Comparison of ENCODE assay signal across 20 cellular contexts in the genomic region with DNA sequence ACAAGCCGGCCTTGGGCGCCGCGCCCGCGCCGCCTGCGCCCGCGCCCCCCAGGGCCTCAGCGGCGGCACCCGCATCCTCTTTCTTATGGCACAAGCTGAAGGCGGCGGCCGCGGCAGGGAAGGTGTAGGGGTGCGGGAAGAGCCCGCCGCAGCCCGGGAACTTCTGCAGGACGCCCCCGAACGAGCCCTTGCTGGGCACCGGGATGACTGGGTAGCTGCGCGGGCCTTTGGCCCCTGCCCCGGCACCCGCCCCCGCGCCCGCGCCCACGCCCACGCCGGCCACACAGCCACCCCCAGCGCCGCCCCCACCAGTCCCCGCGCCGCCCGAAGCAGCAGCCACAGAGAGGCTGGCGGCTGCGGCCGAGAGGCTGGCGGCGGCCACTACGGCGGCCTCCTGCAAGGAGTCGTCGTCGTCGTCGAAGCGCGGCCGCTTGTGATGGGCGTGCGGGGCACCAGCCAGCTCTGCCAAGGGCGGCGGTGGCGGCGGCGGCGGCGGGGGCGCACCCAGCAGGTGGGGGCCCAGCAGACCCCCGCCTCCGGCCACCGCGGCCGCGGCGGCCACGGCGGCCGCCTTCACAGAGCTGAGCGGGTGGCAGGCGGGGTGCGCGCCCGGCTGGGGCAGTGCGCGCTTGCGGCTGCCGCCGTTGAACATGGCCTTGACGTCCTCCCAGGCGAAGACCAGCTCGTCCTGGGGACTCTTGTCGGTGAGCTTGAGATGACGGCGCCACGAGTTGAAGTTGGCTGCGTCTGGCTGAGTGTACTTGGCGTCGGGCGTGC. TPM values are rescaled to one million over a fixed set of nuclear protein-coding genes. Genes with fewer than 3 reads are reported as not detected.
DNase-seq lines count a peak whose midpoint lies in the region; ATAC-seq, FAIRE-seq and TF ChIP-seq lines count a peak whose summit lies in the region.
"Had no signal": no experiment of that assay in that cellular context is flagged by ENCODE, and none has a peak within 500 bp of the region (broad histone marks: within the 10 kb centered on the region; RNA-seq: fewer than 3 reads in every experiment).

No MANE protein-coding gene starts in this region.

- ATAC-seq in left ventricle myocardium superior (no peak), HG02678 (IDR thresholded peaks at IDR 0.05; ENCODE audit: unreplicated experiment) (no peak)
- ATAC-seq in activated CD8-positive, alpha-beta T cell treated with anti-CD3 and anti-CD28 coated beads for 36 hours: no peak

- peaks cover 3% of the 10 kb centered on the region for H3K9me3 Mint-ChIP-seq in activated CD8-positive, alpha-beta T cell treated with anti-CD3 and anti-CD28 coated beads for 36 hours
- peaks cover 5% of the 10 kb centered on the region for H3K9me3 Mint-ChIP-seq in type B pancreatic cell

- peaks cover 71% of the 10 kb centered on the region for H3K27me3 Mint-ChIP-seq in activated CD8-positive, alpha-beta T cell treated with anti-CD3 and anti-CD28 coated beads for 36 hours
- H3K27me3 Mint-ChIP-seq in type B pancreatic cell: peaks cover 81% of the 10 kb centered on the region

- no peak overlapping the region for H3K27ac ChIP-seq in cardiac muscle cell
- H3K27ac ChIP-seq: colonic mucosa had no signal

- POLR2A ChIA-PET in activated CD8-positive, alpha-beta T cell treated with anti-CD3 and anti-CD28 coated beads for 36 hours (lab: Charles Lee): no interaction called here

- intact Hi-C loops in left ventricle myocardium superior (cut with micrococcal nuclease) (no loop called here), head of caudate nucleus (cut with DNase I) (no loop called here)
- intact Hi-C loops in activated CD8-positive, alpha-beta T cell treated with anti-CD3 and anti-CD28 coated beads for 36 hours (cut with micrococcal nuclease): no loop called here

- no peaks in the 10 kb centered on the region for H3K9me3 ChIP-seq in cardiac muscle cell (ENCODE audit: low read depth)
- H3K9me3 ChIP-seq: Caco-2, colonic mucosa had no signal

- no peaks in the 10 kb centered on the region for H3K36me3 ChIP-seq in cardiac muscle cell
- H3K36me3 ChIP-seq: colonic mucosa had no signal

- CTCF ChIA-PET in activated CD8-positive, alpha-beta T cell treated with anti-CD3 and anti-CD28 coated beads for 36 hours (lab: Charles Lee): interaction anchor here (0.9 to 1.2 kb wide), 5 partner anchors 9 to 138 kb away, joined by 3 to 5 read pairs (median 3); no protein-coding TSS in a partner anchor

- no peak for FAIRE-seq in RCC 7860 (lab: Jason Lieb, UNC)
- FAIRE-seq: H54 had no signal

- H3K36me3 Mint-ChIP-seq in activated CD8-positive, alpha-beta T cell treated with anti-CD3 and anti-CD28 coated beads for 36 hours (ENCODE audit: low read depth): peaks cover 8% of the 10 kb centered on the region
- H3K36me3 Mint-ChIP-seq in type B pancreatic cell: peaks cover 4% of the 10 kb centered on the region
- H3K36me3 Mint-ChIP-seq: IgD-negative memory B cell had no signal

- peak overlapping the region; percentile 6 for H3K4me3 ChIP-seq in cardiac muscle cell
- H3K4me3 ChIP-seq: colonic mucosa had no signal

- H3K27ac Mint-ChIP-seq in activated CD8-positive, alpha-beta T cell treated with anti-CD3 and anti-CD28 coated beads for 36 hours: no peak overlapping the region
- no peak overlapping the region for H3K27ac Mint-ChIP-seq in type B pancreatic cell

- H3K27me3 ChIP-seq in cardiac muscle cell: peaks cover 100% of the 10 kb centered on the region

- no peak for DNase-seq in cardiac muscle cell (ENCODE audit: low read depth in 1 of 2, low spot score in 1 of 2)
- DNase-seq in left ventricle myocardium superior: no peak
- peak; percentile 10 for DNase-seq in activated CD8-positive, alpha-beta T cell treated with anti-CD3 and anti-CD28 coated beads for 36 hours
- peak; percentile 22 for DNase-seq in iPS-NIHi11 (ENCODE audit: low spot score)
- no peak for DNase-seq in type B pancreatic cell (ENCODE audit: extremely low spot score, unreplicated experiment)
- no peak for DNase-seq in RCC 7860 (ENCODE audit: low spot score)
- DNase-seq in head of caudate nucleus: no peak
- DNase-seq: activated gamma-delta T cell; Caco-2; colonic mucosa; foreskin melanocyte; NCI-H187; NK-92 treated with Interleukin-12 subunit alpha and Interleukin-12 subunit beta, amount 100 ng/mL, for 24 hours; RPMI8226 had no signal

- H3K4me1 Mint-ChIP-seq in activated CD8-positive, alpha-beta T cell treated with anti-CD3 and anti-CD28 coated beads for 36 hours (ENCODE audit: low read depth): peaks cover 12% of the 10 kb centered on the region
- peaks cover 4% of the 10 kb centered on the region for H3K4me1 Mint-ChIP-seq in type B pancreatic cell (ENCODE audit: unreplicated experiment)

- no peak for TF ChIP-seq CTCF in cardiac muscle cell (IDR thresholded peaks at IDR 0.05; ENCODE audit: low read depth, low read length)
- TF ChIP-seq CTCF in activated CD8-positive, alpha-beta T cell treated with anti-CD3 and anti-CD28 coated beads for 36 hours (IDR thresholded peaks at IDR 0.05): no peak
- TF ChIP-seq CTCF in type B pancreatic cell (conservative IDR thresholded peaks at IDR 0.05): no peak

- H3K4me3 Mint-ChIP-seq in activated CD8-positive, alpha-beta T cell treated with anti-CD3 and anti-CD28 coated beads for 36 hours: no peak overlapping the region
- H3K4me3 Mint-ChIP-seq in type B pancreatic cell: peak overlapping the region; percentile 61

- no peaks in the 10 kb centered on the region for H3K4me1 ChIP-seq in cardiac muscle cell (ENCODE audit: low read depth)
- H3K4me1 ChIP-seq: Caco-2, colonic mucosa had no signal

RNA-seq across cellular contexts. Expression of gene SKOR2, which starts 3.4 kb away (rescaled TPM):
- total RNA-seq in cardiac muscle cell (not detected in 2 replicates), left ventricle myocardium superior (not detected), type B pancreatic cell (ENCODE audit: low replicate concordance) (0.81 and 0.87 TPM in 2 replicates)
- polyA plus RNA-seq in cardiac muscle cell: not detected in 2 replicates
- not detected for total RNA-seq in activated CD8-positive, alpha-beta T cell treated with anti-CD3 and anti-CD28 coated beads for 36 hours
- total RNA-seq: Caco-2, colonic mucosa, liver, skeletal muscle tissue, subcutaneous adipose tissue had no signal
- polyA plus RNA-seq: IgD-negative memory B cell, liver had no signal

Comparison
In these comparisons a context has a peak if more than half of its experiments do, and no peak if none do; other contexts are left out.
1. DNase-seq: peak in activated CD8-positive, alpha-beta T cell treated with anti-CD3 and anti-CD28 coated beads for 36 hours (single experiment) and iPS-NIHi11 (single experiment); none in cardiac muscle cell (0 of 2), left ventricle myocardium superior (single experiment), type B pancreatic cell (single experiment), RCC 7860 (single experiment) and head of caudate nucleus (0 of 42).